9 cellular contexts compared by ENCODE assay signal in genomic region chr7:37052673-37053072, GRCh38.
DNase-seq lines count a peak whose midpoint lies in the region; ATAC-seq, FAIRE-seq and TF ChIP-seq lines count a peak whose summit lies in the region.
"Had no signal": no experiment of that assay in that cellular context is flagged by ENCODE, and none has a peak within 500 bp of the region (broad histone marks: within the 10 kb centered on the region; RNA-seq: fewer than 3 reads in every experiment).

No MANE protein-coding gene starts in this region.

- H3K4me3 ChIP-seq in adipocyte (ENCODE audit: low read length): no peak overlapping the region
- no peak overlapping the region for H3K4me3 ChIP-seq in left lung
- H3K4me3 ChIP-seq in psoas muscle: no peak overlapping the region
- no peak overlapping the region for H3K4me3 ChIP-seq in kidney (ENCODE audit: low read length in 2 of 2)

- DNase-seq in ELR (ENCODE audit: low read depth): peak; percentile 34
- DNase-seq in LoVo (ENCODE audit: low spot score): peak; percentile 54
- DNase-seq in adipocyte (ENCODE audit: low read depth): peak; percentile 60
- no peak for DNase-seq in left lung
- DNase-seq in psoas muscle: no peak
- no peak for DNase-seq in kidney
- DNase-seq: effector CD8-positive, alpha-beta T cell had no signal

- no peak overlapping the region for H3K9ac ChIP-seq in adipocyte (ENCODE audit: low read length)
- H3K9ac ChIP-seq in kidney (ENCODE audit: low read length in 2 of 2): no peak overlapping the region

- FAIRE-seq in kidney (lab: Jason Lieb, UNC): no peak

- intact Hi-C loops in left lung (cut with DNase I) (no loop called here), psoas muscle (cut with DNase I) (no loop called here), kidney (cut with DNase I) (no loop called here)

- no peaks in the 10 kb centered on the region for H3K4me1 ChIP-seq in adipocyte (ENCODE audit: control insufficient read depth, insufficient read depth, low read length)
- no peaks in the 10 kb centered on the region for H3K4me1 ChIP-seq in left lung
- H3K4me1 ChIP-seq in psoas muscle: no peaks in the 10 kb centered on the region
- H3K4me1 ChIP-seq in kidney (ENCODE audit: control insufficient read depth in 1 of 2, insufficient read depth in 1 of 2, low read depth in 1 of 2, low read length in 2 of 2): no peaks in the 10 kb centered on the region

- ATAC-seq in left lung (peak; percentile 59), GM21576 (IDR thresholded peaks at IDR 0.05; ENCODE audit: unreplicated experiment) (no peak), psoas muscle (no peak), HG02623 (IDR thresholded peaks at IDR 0.05; ENCODE audit: unreplicated experiment) (no peak)

- H3K27ac ChIP-seq in left lung (no peak overlapping the region), psoas muscle (no peak overlapping the region), kidney (ENCODE audit: low read depth in 2 of 2, low read length in 2 of 2) (no peak overlapping the region)

- no peak for TF ChIP-seq CTCF in left lung (IDR thresholded peaks at IDR 0.05)
- no peak for TF ChIP-seq CTCF in psoas muscle (IDR thresholded peaks at IDR 0.05)
- TF ChIP-seq CTCF in kidney (IDR thresholded peaks at IDR 0.05; ENCODE audit: borderline replicate concordance, extremely low read depth, insufficient read depth): no peak

- H3K9me3 ChIP-seq in adipocyte (ENCODE audit: control insufficient read depth, low read length) (no peaks in the 10 kb centered on the region), left lung (no peaks in the 10 kb centered on the region), psoas muscle (no peaks in the 10 kb centered on the region), kidney (ENCODE audit: control insufficient read depth in 1 of 2, low read length in 2 of 2) (no peaks in the 10 kb centered on the region)

- peaks cover 3% of the 10 kb centered on the region for H3K27me3 ChIP-seq in adipocyte (replicated peaks; ENCODE audit: control insufficient read depth, insufficient read depth, low read length)
- H3K27me3 ChIP-seq in left lung: no peaks in the 10 kb centered on the region
- no peaks in the 10 kb centered on the region for H3K27me3 ChIP-seq in psoas muscle (ENCODE audit: insufficient read depth in 3 of 3, low read length in 2 of 3)

- H3K36me3 ChIP-seq in adipocyte (ENCODE audit: control insufficient read depth, insufficient read depth, low read length, severe bottlenecking) (no peaks in the 10 kb centered on the region), left lung (no peaks in the 10 kb centered on the region), psoas muscle (ENCODE audit: insufficient read depth in 1 of 2, low read depth in 1 of 2) (no peaks in the 10 kb centered on the region), kidney (ENCODE audit: control insufficient read depth in 1 of 2, insufficient read depth in 2 of 2, low read length in 2 of 2) (no peaks in the 10 kb centered on the region)

- WGBS in psoas muscle, 3 donors: 25 to 30% (median 26%) methylated on average over 3 of the region's 3 CpGs

Comparison
In these comparisons a context has a peak if more than half of its experiments do, and no peak if none do; other contexts are left out.
1. DNase-seq: peak in ELR (single experiment), LoVo (single experiment) and adipocyte (single experiment); none in left lung (0 of 2), psoas muscle (0 of 2) and kidney (single experiment).